4 cellular contexts compared by ENCODE assay signal in the genomic region with DNA sequence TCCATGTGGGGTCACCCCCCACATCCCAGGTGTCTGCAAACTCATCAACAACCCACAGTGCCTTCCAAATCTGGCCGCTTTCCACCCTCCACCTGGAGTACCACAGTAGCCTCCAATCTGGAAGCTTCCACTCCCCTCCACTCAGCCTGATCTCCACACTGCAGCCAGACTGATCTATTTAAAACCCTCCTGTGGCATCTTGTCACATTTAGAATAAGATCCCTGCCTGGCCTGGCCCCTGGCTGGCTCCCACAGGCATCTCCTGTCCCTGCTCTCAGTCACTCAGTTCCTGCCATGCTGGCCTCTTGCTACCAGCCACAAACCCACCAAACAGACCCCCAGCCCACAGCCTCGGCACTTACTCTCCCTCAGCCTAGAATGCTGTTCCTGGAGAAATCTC. TPM values are rescaled to one million over a fixed set of nuclear protein-coding genes. Genes with fewer than 3 reads are reported as not detected.
"Had no signal": no experiment of that assay in that cellular context is flagged by ENCODE, and none has a peak within 500 bp of the region (broad histone marks: within the 10 kb centered on the region; RNA-seq: fewer than 3 reads in every experiment).

No MANE protein-coding gene starts in this region.

RNA-seq across cellular contexts. Expression of a gene that starts 28.9 kb away (rescaled TPM):
- total RNA-seq: K562, M059J, SJCRH30, SK-MEL-5 had no signal
- polyA plus RNA-seq: K562 had no signal
